ENCODE assay signal across 24 cellular contexts in genomic region chr1:54595956-54596498, GRCh38. TPM values are rescaled to one million over a fixed set of nuclear protein-coding genes. Genes with fewer than 3 reads are reported as not detected.
"Had no signal": no experiment of that assay in that cellular context is flagged by ENCODE, and none has a peak within 500 bp of the region (broad histone marks: within the 10 kb centered on the region; RNA-seq: fewer than 3 reads in every experiment).

No MANE protein-coding gene starts in this region.

- H3K9me3 ChIP-seq: ascending aorta, body of pancreas, SJCRH30, SK-N-SH had no signal

- H3K9me3 Mint-ChIP-seq: activated CD8-positive, alpha-beta T cell treated with anti-CD3 and anti-CD28 coated beads for 36 hours; activated naive CD4-positive, alpha-beta T cell treated with anti-CD3 and anti-CD28 coated beads, Interleukin-2, amount 50 U/mL, for 72 hours; activated naive CD8-positive, alpha-beta T cell treated with anti-CD3 and anti-CD28 coated beads, Interleukin-2, amount 50 U/mL, for 24 hours; activated T-cell treated with anti-CD3 and anti-CD28 coated beads, Interleukin-2, amount 50 U/mL, for 72 hours; central memory CD8-positive, alpha-beta T cell had no signal

- H3K36me3 ChIP-seq: SJCRH30 had no signal

- H3K27ac Mint-ChIP-seq: activated CD8-positive, alpha-beta T cell treated with anti-CD3 and anti-CD28 coated beads for 36 hours; activated naive CD8-positive, alpha-beta T cell treated with anti-CD3 and anti-CD28 coated beads, Interleukin-2, amount 50 U/mL, for 24 hours; activated T-cell treated with anti-CD3 and anti-CD28 coated beads, Interleukin-2, amount 50 U/mL, for 72 hours had no signal

- H3K27me3 Mint-ChIP-seq: activated CD8-positive, alpha-beta T cell treated with anti-CD3 and anti-CD28 coated beads for 36 hours; activated naive CD8-positive, alpha-beta T cell treated with anti-CD3 and anti-CD28 coated beads, Interleukin-2, amount 50 U/mL, for 24 hours; central memory CD8-positive, alpha-beta T cell had no signal

- H3K4me3 ChIP-seq: ascending aorta, body of pancreas, K562, PC-9, SJCRH30 had no signal

- H3K27ac ChIP-seq: ascending aorta, body of pancreas, PC-9, SJCRH30, VCaP had no signal

- H3K4me3 Mint-ChIP-seq: activated CD8-positive, alpha-beta T cell treated with anti-CD3 and anti-CD28 coated beads for 36 hours; activated naive CD8-positive, alpha-beta T cell treated with anti-CD3 and anti-CD28 coated beads, Interleukin-2, amount 50 U/mL, for 24 hours; activated T-cell treated with anti-CD3 and anti-CD28 coated beads, Interleukin-2, amount 50 U/mL, for 72 hours; central memory CD8-positive, alpha-beta T cell had no signal

- H3K36me3 Mint-ChIP-seq: activated naive CD4-positive, alpha-beta T cell treated with anti-CD3 and anti-CD28 coated beads, Interleukin-2, amount 50 U/mL, for 72 hours had no signal

- H3K4me1 ChIP-seq: ascending aorta, SJCRH30 had no signal

- H3K27me3 ChIP-seq: ascending aorta, body of pancreas, SJCRH30 had no signal

- ATAC-seq: activated CD8-positive, alpha-beta T cell treated with anti-CD3 and anti-CD28 coated beads for 36 hours; activated naive CD4-positive, alpha-beta T cell treated with anti-CD3 and anti-CD28 coated beads, Interleukin-2, amount 50 U/mL, for 72 hours; activated naive CD8-positive, alpha-beta T cell treated with anti-CD3 and anti-CD28 coated beads, Interleukin-2, amount 50 U/mL, for 24 hours; activated T-cell treated with anti-CD3 and anti-CD28 coated beads, Interleukin-2, amount 50 U/mL, for 72 hours; body of pancreas had no signal

- DNase-seq: activated CD4-positive, alpha-beta T cell treated with anti-CD3 and anti-CD28 coated beads for 4 hours; activated CD8-positive, alpha-beta memory T cell treated with anti-CD3 and anti-CD28 coated beads, Interleukin-2, amount 50 U/mL, for 4 hours; activated CD8-positive, alpha-beta T cell treated with anti-CD3 and anti-CD28 coated beads for 36 hours; activated naive CD8-positive, alpha-beta T cell treated with anti-CD3 and anti-CD28 coated beads, Interleukin-2, amount 50 U/mL, for 24 hours; activated T-cell treated with anti-CD3 and anti-CD28 coated beads, Interleukin-2, amount 50 U/mL, for 72 hours; amniotic stem cell; body of pancreas; Karpas-422; NCI-H1105 treated with DMSO at 0.1 percent for 48 hours; NCI-H1436 treated with DMSO at 0.1 percent for 48 hours; NCI-H187; NCI-H2081; NCI-H510A treated with DMSO at 0.1 percent for 48 hours; PC-9; SK-N-SH; T-helper 1 cell had no signal

- H3K4me1 Mint-ChIP-seq: activated naive CD8-positive, alpha-beta T cell treated with anti-CD3 and anti-CD28 coated beads, Interleukin-2, amount 50 U/mL, for 24 hours; central memory CD8-positive, alpha-beta T cell had no signal

RNA-seq across cellular contexts. Expression of gene FAM151A, which starts 27.3 kb away (rescaled TPM):
- total RNA-seq: activated CD8-positive, alpha-beta T cell treated with anti-CD3 and anti-CD28 coated beads for 36 hours; activated naive CD4-positive, alpha-beta T cell treated with anti-CD3 and anti-CD28 coated beads, Interleukin-2, amount 50 U/mL, for 72 hours; activated T-cell treated with anti-CD3 and anti-CD28 coated beads, Interleukin-2, amount 50 U/mL, for 72 hours; ascending aorta; body of pancreas; bronchial epithelial cell; K562; PC-9; SJCRH30; T-helper 2 cell treated with Interferon-gamma antibody and Interleukin-4, amounts not matched to agents 100 ng/mL and 5 ng/mL, for 36 hours had no signal
- polyA plus RNA-seq: K562, SK-N-SH had no signal

RNA-seq across cellular contexts. Expression of gene MROH7, which starts 45.6 kb away (rescaled TPM):
- total RNA-seq: K562, PC-9, SJCRH30 had no signal
- polyA plus RNA-seq: K562 had no signal
